ENCODE assay signal across 7 cellular contexts in genomic region chr20:64161595-64162238, GRCh38. TPM values are rescaled to one million over a fixed set of nuclear protein-coding genes. Genes with fewer than 3 reads are reported as not detected.
DNase-seq lines count a peak whose midpoint lies in the region; TF ChIP-seq lines count a peak whose summit lies in the region.

No MANE protein-coding gene starts in this region.

- no peak overlapping the region for H3K4me3 ChIP-seq in H7 (ENCODE audit: insufficient read depth, low read depth, low read length)
- H3K4me3 ChIP-seq in suprapubic skin: no peak overlapping the region

- peaks cover 15% of the 10 kb centered on the region for H3K4me1 Mint-ChIP-seq in mesothelial cell of epicardium

- DNase-seq in H7 (peak; percentile 95), NOMO-1 treated with DMSO at 0.1 percent for 48 hours (lab: John Stamatoyannopoulos, UW; ENCODE audit: unreplicated experiment) (peak; percentile 20), dermis blood vessel endothelial cell (peak; percentile 61), mesothelial cell of epicardium (ENCODE audit: low spot score in 2 of 2, unreplicated experiment in 2 of 2) (peak; percentile 48 to 67), NCI-H1105 treated with DMSO at 0.1 percent for 48 hours (lab: John Stamatoyannopoulos, UW) (no peak), SKM-1 (lab: John Stamatoyannopoulos, UW; ENCODE audit: unreplicated experiment) (no peak), suprapubic skin (ENCODE audit: low spot score in 2 of 2) (no peak)

- TF ChIP-seq EP300 in suprapubic skin (IDR thresholded peaks at IDR 0.05): no peak

- H3K36me3 ChIP-seq in H7 (replicated peaks; ENCODE audit: control insufficient read depth, insufficient read depth, low read length) (no peaks in the 10 kb centered on the region), suprapubic skin (no peaks in the 10 kb centered on the region)

- H3K9me3 ChIP-seq in suprapubic skin: no peaks in the 10 kb centered on the region

- peaks cover 79% of the 10 kb centered on the region for H3K27me3 Mint-ChIP-seq in mesothelial cell of epicardium (ENCODE audit: low read depth)

- no peaks in the 10 kb centered on the region for H3K4me1 ChIP-seq in suprapubic skin

- TF ChIP-seq POLR2A in suprapubic skin (IDR thresholded peaks at IDR 0.05): no peak

- H3K9me3 Mint-ChIP-seq in mesothelial cell of epicardium: no peaks in the 10 kb centered on the region

- H3K27ac Mint-ChIP-seq in mesothelial cell of epicardium: no peak overlapping the region

- WGBS in suprapubic skin: 27% methylated on average over 17 of the region's 29 CpGs

- peaks cover 11% of the 10 kb centered on the region for H3K27me3 ChIP-seq in H7 (ENCODE audit: control insufficient read depth, insufficient read depth, low read length)
- H3K27me3 ChIP-seq in suprapubic skin: peaks cover 92% of the 10 kb centered on the region

- no peaks in the 10 kb centered on the region for H3K36me3 Mint-ChIP-seq in mesothelial cell of epicardium

- TF ChIP-seq CTCF in mesothelial cell of epicardium (IDR thresholded peaks at IDR 0.05; ENCODE audit: unreplicated experiment): no peak
- no peak for TF ChIP-seq CTCF in suprapubic skin (IDR thresholded peaks at IDR 0.05)

- H3K27ac ChIP-seq in suprapubic skin: no peak overlapping the region

- no peak overlapping the region for H3K4me3 Mint-ChIP-seq in mesothelial cell of epicardium

RNA-seq across cellular contexts. Expression of gene MYT1, which starts 2.5 kb away (rescaled TPM):
- total RNA-seq in H7 (2014; rRNA removed; shearing (Covaris generic)): 0.69 and 2.1 TPM in 2 replicates
- not detected in 2 replicates for total RNA-seq in dermis blood vessel endothelial cell
- total RNA-seq in mesothelial cell of epicardium: 0.16 to 0.34 TPM (median 0.20 TPM) in 3 replicates
- total RNA-seq in suprapubic skin: under 1 TPM in 1 of 4 donors, not detected in 3; 0.34 TPM

RNA-seq across cellular contexts. Expression of gene NPBWR2, which starts 54.4 kb away (rescaled TPM):
- not detected in 2 replicates for total RNA-seq in H7 (2014; rRNA removed; shearing (Covaris generic))
- total RNA-seq in dermis blood vessel endothelial cell (not detected in 2 replicates), mesothelial cell of epicardium (not detected in 3 replicates), suprapubic skin (not detected)

Comparison
In these comparisons a context has a peak if more than half of its experiments do, and no peak if none do; other contexts are left out.
1. DNase-seq: peak in H7 (single experiment), NOMO-1 treated with DMSO at 0.1 percent for 48 hours (single experiment), dermis blood vessel endothelial cell (single experiment) and mesothelial cell of epicardium (2 of 2); none in NCI-H1105 treated with DMSO at 0.1 percent for 48 hours (single experiment), SKM-1 (single experiment) and suprapubic skin (0 of 2).